8 cellular contexts compared by ENCODE assay signal in the genomic region with DNA sequence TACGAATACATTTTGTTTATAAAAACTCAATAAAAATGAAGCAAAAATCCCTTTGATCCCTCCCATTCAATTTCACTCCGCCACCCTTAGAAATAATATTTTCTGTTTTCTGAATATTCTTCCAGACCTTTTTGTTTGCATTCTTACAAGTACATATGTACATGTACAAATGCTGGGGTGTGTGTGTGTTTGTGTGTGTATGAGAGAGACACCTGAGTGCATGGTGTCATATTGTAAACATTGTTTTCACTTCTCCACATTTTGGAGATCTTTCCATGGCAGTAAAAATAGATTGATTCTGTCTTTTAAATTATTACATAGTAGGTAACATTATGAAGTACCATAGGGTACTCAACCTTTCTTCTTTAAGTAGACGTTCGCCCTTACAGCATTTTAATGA. TPM values are rescaled to one million over a fixed set of nuclear protein-coding genes. Genes with fewer than 3 reads are reported as not detected.
DNase-seq lines count a peak whose midpoint lies in the region; ATAC-seq, FAIRE-seq and TF ChIP-seq lines count a peak whose summit lies in the region.

No MANE protein-coding gene starts in this region.

- peak overlapping the region; percentile 94 for H3K27ac ChIP-seq in KOPT-K1 (ENCODE audit: low read depth, low read length, poor library complexity, severe bottlenecking)

- ATAC-seq in natural killer cell treated with Interleukin-12 subunit alpha and Interleukin-12 subunit beta and Interleukin-15 and Interleukin-18, amount 100 ng/mL, for 72 hours, result no peak
- ATAC-seq in GM19455 (IDR thresholded peaks at IDR 0.05; ENCODE audit: unreplicated experiment), result no peak

- no peaks in the 10 kb centered on the region for H3K9me3 Mint-ChIP-seq in natural killer cell treated with Interleukin-12 subunit alpha and Interleukin-12 subunit beta and Interleukin-15 and Interleukin-18, amount 100 ng/mL, for 72 hours

- H3K4me3 Mint-ChIP-seq in natural killer cell treated with Interleukin-12 subunit alpha and Interleukin-12 subunit beta and Interleukin-15 and Interleukin-18, amount 100 ng/mL, for 72 hours, result peak overlapping the region; percentile 97

- H3K27me3 Mint-ChIP-seq in natural killer cell treated with Interleukin-12 subunit alpha and Interleukin-12 subunit beta and Interleukin-15 and Interleukin-18, amount 100 ng/mL, for 72 hours, result no peaks in the 10 kb centered on the region

- no peak for TF ChIP-seq CTCF in cardiac fibroblast (IDR thresholded peaks at IDR 0.05; ENCODE audit: low read depth, low read length)

- no peaks in the 10 kb centered on the region for H3K9me3 ChIP-seq in KOPT-K1 (ENCODE audit: insufficient read depth, low read length, poor library complexity, severe bottlenecking)

- peak overlapping the region; percentile 89 to 90 for H3K27ac Mint-ChIP-seq in natural killer cell treated with Interleukin-12 subunit alpha and Interleukin-12 subunit beta and Interleukin-15 and Interleukin-18, amount 100 ng/mL, for 72 hours

- DNase-seq in CD1c-positive myeloid dendritic cell (ENCODE audit: extremely low spot score) (peak; percentile 4), cardiac fibroblast (ENCODE audit: low read depth in 2 of 2) (peak in 1 of 2 donors; percentile 5), urothelium cell line (ENCODE audit: low spot score) (no peak), amygdala (lab: John Stamatoyannopoulos, UW) (no peak), posterior vena cava (ENCODE audit: low spot score) (no peak)
- no peak for DNase-seq in natural killer cell treated with Interleukin-12 subunit alpha and Interleukin-12 subunit beta and Interleukin-15 and Interleukin-18, amount 100 ng/mL, for 72 hours (ENCODE audit: low spot score)

- no peaks in the 10 kb centered on the region for H3K36me3 ChIP-seq in KOPT-K1 (ENCODE audit: insufficient read depth, low read length)

- peaks cover 6% of the 10 kb centered on the region for H3K36me3 Mint-ChIP-seq in natural killer cell treated with Interleukin-12 subunit alpha and Interleukin-12 subunit beta and Interleukin-15 and Interleukin-18, amount 100 ng/mL, for 72 hours

- H3K4me3 ChIP-seq in cardiac fibroblast (replicated peaks in 1 of 2; ENCODE audit: low read depth in 2 of 2, low read length in 2 of 2), result peak overlapping the region; percentile 95 to 97

- H3K4me1 Mint-ChIP-seq in natural killer cell treated with Interleukin-12 subunit alpha and Interleukin-12 subunit beta and Interleukin-15 and Interleukin-18, amount 100 ng/mL, for 72 hours (ENCODE audit: low read depth in 2 of 2), result peaks cover 27 to 32% of the 10 kb centered on the region in 2 donors

- intact Hi-C loops in posterior vena cava (cut with DNase I), result no loop called here

- no peak for FAIRE-seq in urothelium cell line (lab: Jason Lieb, UNC)

RNA-seq across cellular contexts. Expression of a gene that starts 1.2 kb away (rescaled TPM):
- 10 to 100 TPM; 24.9 to 37.1 TPM for total RNA-seq in natural killer cell treated with Interleukin-12 subunit alpha and Interleukin-12 subunit beta and Interleukin-15 and Interleukin-18, amount 100 ng/mL, for 72 hours
- total RNA-seq in posterior vena cava, result 10 to 100 TPM; 61.5 to 62.2 TPM

RNA-seq across cellular contexts. Expression of a gene that starts 1.6 kb away (rescaled TPM):
- total RNA-seq in natural killer cell treated with Interleukin-12 subunit alpha and Interleukin-12 subunit beta and Interleukin-15 and Interleukin-18, amount 100 ng/mL, for 72 hours, result 10 to 100 TPM; 18.3 to 29.3 TPM
- total RNA-seq in posterior vena cava, result 10 to 100 TPM; 50.2 to 55.9 TPM

RNA-seq across cellular contexts. Expression of a gene that starts 24.1 kb away (rescaled TPM):
- under 1 TPM; 0.33 to 0.48 TPM for total RNA-seq in natural killer cell treated with Interleukin-12 subunit alpha and Interleukin-12 subunit beta and Interleukin-15 and Interleukin-18, amount 100 ng/mL, for 72 hours
- total RNA-seq in posterior vena cava, result under 1 TPM; 0.28 to 0.38 TPM
